Comparison of ENCODE assay signal across 22 cellular contexts in the genomic region with DNA sequence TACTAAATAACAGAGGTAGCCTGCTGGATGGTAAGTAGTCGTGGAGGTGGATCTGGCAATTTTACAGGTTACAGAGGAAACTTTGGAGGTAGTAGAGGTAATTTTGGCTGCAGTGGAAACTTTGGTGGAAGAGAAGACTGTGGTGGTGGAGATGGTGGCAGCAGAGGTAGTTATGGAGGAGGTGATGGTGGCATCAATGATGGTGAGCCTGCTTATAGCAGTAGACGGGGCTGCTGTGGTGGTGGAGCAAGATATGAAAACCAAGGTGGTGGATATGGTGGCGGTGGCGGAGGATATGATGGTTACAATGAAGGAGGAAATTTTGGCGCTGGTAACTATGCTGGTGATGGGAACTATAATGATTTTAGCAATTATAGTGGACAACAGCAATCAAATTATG. TPM values are rescaled to one million over a fixed set of nuclear protein-coding genes. Genes with fewer than 3 reads are reported as not detected.
A peak's percentile ranks its signal among the peaks of the same experiment; 100 is the strongest.
DNase-seq lines count a peak whose midpoint lies in the region; ATAC-seq and TF ChIP-seq lines count a peak whose summit lies in the region.
"Had no signal": no experiment of that assay in that cellular context is flagged by ENCODE, and none has a peak within 500 bp of the region (broad histone marks: within the 10 kb centered on the region; RNA-seq: fewer than 3 reads in every experiment).

No MANE protein-coding gene starts in this region.

- H3K27me3 ChIP-seq in CD4-positive, alpha-beta memory T cell (ENCODE audit: insufficient read depth, low read length) = no peaks in the 10 kb centered on the region

- intact Hi-C loops in activated CD4-positive, alpha-beta T cell treated with anti-CD3 and anti-CD28 coated beads, Interleukin-2, amount 10 ng/mL, durations not matched to agents 24 days and 14 days (cut with micrococcal nuclease) = no loop called here
- intact Hi-C loops in CD4-positive, alpha-beta memory T cell (cut with micrococcal nuclease) = no loop called here
- intact Hi-C loops in natural killer cell (cut with micrococcal nuclease) = no loop called here

- H3K9me3 ChIP-seq in CD4-positive, alpha-beta memory T cell (ENCODE audit: control insufficient read depth in 1 of 2, low read length in 2 of 2) = no peaks in the 10 kb centered on the region
- H3K9me3 ChIP-seq: Caco-2 had no signal

- H3K27ac Mint-ChIP-seq in activated CD4-positive, alpha-beta T cell treated with anti-CD3 and anti-CD28 coated beads, Interleukin-2, amount 10 ng/mL, durations not matched to agents 7 days and 5 days = peak overlapping the region; percentile 59
- H3K27ac Mint-ChIP-seq in activated CD4-positive, alpha-beta T cell treated with anti-CD3 and anti-CD28 coated beads, Interleukin-2, amount 10 ng/mL, durations not matched to agents 24 days and 14 days = no peak overlapping the region
- H3K27ac Mint-ChIP-seq in CD4-positive, alpha-beta memory T cell = peak overlapping the region; percentile 3 to 92 (median 73)
- H3K27ac Mint-ChIP-seq in activated naive CD8-positive, alpha-beta T cell treated with anti-CD3 and anti-CD28 coated beads for 36 hours = peak overlapping the region; percentile 36
- H3K27ac Mint-ChIP-seq in natural killer cell = peak overlapping the region; percentile 4 to 59
- H3K27ac Mint-ChIP-seq: HFFc6 had no signal

- H3K9me3 Mint-ChIP-seq in activated CD4-positive, alpha-beta T cell treated with anti-CD3 and anti-CD28 coated beads, Interleukin-2, amount 10 ng/mL, durations not matched to agents 7 days and 5 days = no peaks in the 10 kb centered on the region
- H3K9me3 Mint-ChIP-seq in activated CD4-positive, alpha-beta T cell treated with anti-CD3 and anti-CD28 coated beads, Interleukin-2, amount 10 ng/mL, durations not matched to agents 24 days and 14 days = no peaks in the 10 kb centered on the region
- H3K9me3 Mint-ChIP-seq in CD4-positive, alpha-beta memory T cell = no peaks in the 10 kb centered on the region
- H3K9me3 Mint-ChIP-seq in activated naive CD8-positive, alpha-beta T cell treated with anti-CD3 and anti-CD28 coated beads for 36 hours = no peaks in the 10 kb centered on the region
- H3K9me3 Mint-ChIP-seq in natural killer cell = no peaks in the 10 kb centered on the region
- H3K9me3 Mint-ChIP-seq: HFFc6 had no signal

- no peak for DNase-seq in activated CD4-positive, alpha-beta T cell treated with anti-CD3 and anti-CD28 coated beads, Interleukin-2, amount 10 ng/mL, durations not matched to agents 7 days and 5 days
- DNase-seq in activated CD4-positive, alpha-beta T cell treated with anti-CD3 and anti-CD28 coated beads, Interleukin-2, amount 10 ng/mL, durations not matched to agents 24 days and 14 days = no peak
- no peak for DNase-seq in CD4-positive, alpha-beta memory T cell
- no peak for DNase-seq in activated naive CD8-positive, alpha-beta T cell treated with anti-CD3 and anti-CD28 coated beads for 36 hours
- DNase-seq in natural killer cell (no peak), 8988T (no peak), HuH-7 (ENCODE audit: low spot score) (no peak)
- DNase-seq: Caco-2, DMS153, HFFc6, IMR-90, NCI-H1105, NCI-H1694 treated with DMSO at 0.1 percent for 48 hours, NCI-H226, NCI-H524 treated with DMSO at 0.1 percent for 48 hours had no signal

- POLR2A ChIA-PET in activated CD4-positive, alpha-beta T cell treated with anti-CD3 and anti-CD28 coated beads, Interleukin-2, amount 10 ng/mL, durations not matched to agents 7 days and 5 days (lab: Charles Lee) = no interaction called here
- POLR2A ChIA-PET in CD4-positive, alpha-beta memory T cell (lab: Charles Lee; ENCODE audit: partially characterized antibody) = no interaction called here

- CTCF ChIA-PET in activated CD4-positive, alpha-beta T cell treated with anti-CD3 and anti-CD28 coated beads, Interleukin-2, amount 10 ng/mL, durations not matched to agents 7 days and 5 days (lab: Charles Lee) = no interaction called here
- CTCF ChIA-PET in CD4-positive, alpha-beta memory T cell (lab: Charles Lee; ENCODE audit: partially characterized antibody) = no interaction called here

- H3K4me1 Mint-ChIP-seq in activated CD4-positive, alpha-beta T cell treated with anti-CD3 and anti-CD28 coated beads, Interleukin-2, amount 10 ng/mL, durations not matched to agents 7 days and 5 days = peaks cover 25% of the 10 kb centered on the region
- peaks cover 16% of the 10 kb centered on the region for H3K4me1 Mint-ChIP-seq in activated CD4-positive, alpha-beta T cell treated with anti-CD3 and anti-CD28 coated beads, Interleukin-2, amount 10 ng/mL, durations not matched to agents 24 days and 14 days
- peaks cover 12 to 31% (median 21%) of the 10 kb centered on the region in 4 donors for H3K4me1 Mint-ChIP-seq in CD4-positive, alpha-beta memory T cell
- H3K4me1 Mint-ChIP-seq in activated naive CD8-positive, alpha-beta T cell treated with anti-CD3 and anti-CD28 coated beads for 36 hours = peaks cover 20% of the 10 kb centered on the region
- peaks cover 24 to 34% of the 10 kb centered on the region in 2 donors for H3K4me1 Mint-ChIP-seq in natural killer cell

- H3K4me3 ChIP-seq in CD4-positive, alpha-beta memory T cell (ENCODE audit: low read length in 2 of 2) = no peak overlapping the region

- no peak overlapping the region for H3K27ac ChIP-seq in CD4-positive, alpha-beta memory T cell (ENCODE audit: low read depth, low read length)

- no peak overlapping the region for H3K4me3 Mint-ChIP-seq in activated CD4-positive, alpha-beta T cell treated with anti-CD3 and anti-CD28 coated beads, Interleukin-2, amount 10 ng/mL, durations not matched to agents 7 days and 5 days
- no peak overlapping the region for H3K4me3 Mint-ChIP-seq in activated CD4-positive, alpha-beta T cell treated with anti-CD3 and anti-CD28 coated beads, Interleukin-2, amount 10 ng/mL, durations not matched to agents 24 days and 14 days
- H3K4me3 Mint-ChIP-seq in CD4-positive, alpha-beta memory T cell = no peak overlapping the region
- H3K4me3 Mint-ChIP-seq in activated naive CD8-positive, alpha-beta T cell treated with anti-CD3 and anti-CD28 coated beads for 36 hours = no peak overlapping the region
- no peak overlapping the region for H3K4me3 Mint-ChIP-seq in natural killer cell
- H3K4me3 Mint-ChIP-seq: HFFc6 had no signal

- peaks cover 33% of the 10 kb centered on the region for H3K36me3 Mint-ChIP-seq in activated CD4-positive, alpha-beta T cell treated with anti-CD3 and anti-CD28 coated beads, Interleukin-2, amount 10 ng/mL, durations not matched to agents 7 days and 5 days (ENCODE audit: low read depth)
- peaks cover 39% of the 10 kb centered on the region for H3K36me3 Mint-ChIP-seq in activated CD4-positive, alpha-beta T cell treated with anti-CD3 and anti-CD28 coated beads, Interleukin-2, amount 10 ng/mL, durations not matched to agents 24 days and 14 days (ENCODE audit: low read depth)
- peaks cover 27 to 32% of the 10 kb centered on the region in 2 donors for H3K36me3 Mint-ChIP-seq in CD4-positive, alpha-beta memory T cell
- peaks cover 27% of the 10 kb centered on the region for H3K36me3 Mint-ChIP-seq in activated naive CD8-positive, alpha-beta T cell treated with anti-CD3 and anti-CD28 coated beads for 36 hours
- H3K36me3 Mint-ChIP-seq in natural killer cell = no peaks in the 10 kb centered on the region

- no peak for ATAC-seq in natural killer cell
- no peak for ATAC-seq in esophagus mucosa
- ATAC-seq: Right ventricle myocardium inferior had no signal

- peaks cover 11% of the 10 kb centered on the region for H3K4me1 ChIP-seq in CD4-positive, alpha-beta memory T cell (ENCODE audit: insufficient read depth, low read length)

- H3K27me3 Mint-ChIP-seq in activated CD4-positive, alpha-beta T cell treated with anti-CD3 and anti-CD28 coated beads, Interleukin-2, amount 10 ng/mL, durations not matched to agents 7 days and 5 days = no peaks in the 10 kb centered on the region
- no peaks in the 10 kb centered on the region for H3K27me3 Mint-ChIP-seq in activated CD4-positive, alpha-beta T cell treated with anti-CD3 and anti-CD28 coated beads, Interleukin-2, amount 10 ng/mL, durations not matched to agents 24 days and 14 days
- no peaks in the 10 kb centered on the region for H3K27me3 Mint-ChIP-seq in CD4-positive, alpha-beta memory T cell
- no peaks in the 10 kb centered on the region for H3K27me3 Mint-ChIP-seq in activated naive CD8-positive, alpha-beta T cell treated with anti-CD3 and anti-CD28 coated beads for 36 hours
- no peaks in the 10 kb centered on the region for H3K27me3 Mint-ChIP-seq in natural killer cell (ENCODE audit: low read depth in 2 of 2)

- H3K36me3 ChIP-seq in CD4-positive, alpha-beta memory T cell (ENCODE audit: insufficient read depth, low read length) = peaks cover 12% of the 10 kb centered on the region

- TF ChIP-seq CTCF in natural killer cell (IDR thresholded peaks at IDR 0.05) = no peak

RNA-seq across cellular contexts. Expression of gene RAB5IF, which starts 15.3 kb away (rescaled TPM):
- total RNA-seq in activated CD4-positive, alpha-beta T cell treated with anti-CD3 and anti-CD28 coated beads, Interleukin-2, amount 10 ng/mL, durations not matched to agents 7 days and 5 days = 10 to 100 TPM; 87.9 to 97.0 TPM
- total RNA-seq in activated CD4-positive, alpha-beta T cell treated with anti-CD3 and anti-CD28 coated beads, Interleukin-2, amount 10 ng/mL, durations not matched to agents 24 days and 14 days = 114 and 122 TPM in 2 replicates
- total RNA-seq in CD4-positive, alpha-beta memory T cell = 10 to 100 TPM; 63.4 to 67.5 TPM
- polyA plus RNA-seq in CD4-positive, alpha-beta memory T cell = 100 to 1,000 TPM; 162 to 212 TPM
- 100 to 1,000 TPM; 124 to 127 TPM for total RNA-seq in activated naive CD8-positive, alpha-beta T cell treated with anti-CD3 and anti-CD28 coated beads for 36 hours
- total RNA-seq in natural killer cell = 100 to 1,000 TPM; 158 to 265 (median 247) TPM
- total RNA-seq in esophagus mucosa = 185 TPM

RNA-seq across cellular contexts. Expression of gene SLA2, which starts 25.1 kb away (rescaled TPM):
- total RNA-seq in activated CD4-positive, alpha-beta T cell treated with anti-CD3 and anti-CD28 coated beads, Interleukin-2, amount 10 ng/mL, durations not matched to agents 7 days and 5 days = 10 to 100 TPM; 87.3 to 92.7 TPM
- total RNA-seq in activated CD4-positive, alpha-beta T cell treated with anti-CD3 and anti-CD28 coated beads, Interleukin-2, amount 10 ng/mL, durations not matched to agents 24 days and 14 days = 59.0 and 59.6 TPM in 2 replicates
- 10 to 100 TPM; 28.7 to 29.9 TPM for total RNA-seq in CD4-positive, alpha-beta memory T cell
- polyA plus RNA-seq in CD4-positive, alpha-beta memory T cell = 10 to 100 TPM; 12.7 to 14.3 TPM
- total RNA-seq in activated naive CD8-positive, alpha-beta T cell treated with anti-CD3 and anti-CD28 coated beads for 36 hours = 10 to 100 TPM; 70.6 to 73.4 TPM
- total RNA-seq in natural killer cell (100 to 1,000 TPM in 1 of 3 donors, 10 to 100 TPM in 2; 77.0 to 116 (median 90.3) TPM), esophagus mucosa (0.12 TPM)
- total RNA-seq: A172, H4, HFFc6, HT-29, IMR-90, LHCN-M2 had no signal
- polyA plus RNA-seq: BJ had no signal

RNA-seq across cellular contexts. Expression of gene TGIF2, which starts 47.5 kb away (rescaled TPM):
- total RNA-seq in activated CD4-positive, alpha-beta T cell treated with anti-CD3 and anti-CD28 coated beads, Interleukin-2, amount 10 ng/mL, durations not matched to agents 7 days and 5 days = 10 to 100 TPM; 24.1 to 26.0 TPM
- 55.2 and 55.7 TPM in 2 replicates for total RNA-seq in activated CD4-positive, alpha-beta T cell treated with anti-CD3 and anti-CD28 coated beads, Interleukin-2, amount 10 ng/mL, durations not matched to agents 24 days and 14 days
- 10 to 100 TPM; 31.7 to 35.0 TPM for total RNA-seq in CD4-positive, alpha-beta memory T cell
- 10 to 100 TPM; 19.2 to 24.7 TPM for polyA plus RNA-seq in CD4-positive, alpha-beta memory T cell
- total RNA-seq in activated naive CD8-positive, alpha-beta T cell treated with anti-CD3 and anti-CD28 coated beads for 36 hours = 10 to 100 TPM; 52.1 to 54.0 TPM
- 10 to 100 TPM; 19.9 to 28.5 (median 25.9) TPM for total RNA-seq in natural killer cell
- 7.5 TPM for total RNA-seq in esophagus mucosa

Comparison
In these comparisons a context has a peak if more than half of its experiments do, and no peak if none do; other contexts are left out.
1. RNA of gene SLA2, which starts 25.1 kb away (total RNA-seq): 87.3 to 92.7 TPM in activated CD4-positive, alpha-beta T cell treated with anti-CD3 and anti-CD28 coated beads, Interleukin-2, amount 10 ng/mL, durations not matched to agents 7 days and 5 days, 77.0 to 116 TPM in natural killer cell, 70.6 to 73.4 TPM in activated naive CD8-positive, alpha-beta T cell treated with anti-CD3 and anti-CD28 coated beads for 36 hours, 59.0 to 59.6 TPM in activated CD4-positive, alpha-beta T cell treated with anti-CD3 and anti-CD28 coated beads, Interleukin-2, amount 10 ng/mL, durations not matched to agents 24 days and 14 days and 28.7 to 29.9 TPM in CD4-positive, alpha-beta memory T cell; 0.12 TPM in esophagus mucosa (single experiment); every median in the first group is over 10 times any median in the second.